Comparison of ENCODE assay signal across 8 cellular contexts in genomic region chr22:50756949-50757491, GRCh38. TPM values are rescaled to one million over a fixed set of nuclear protein-coding genes. Genes with fewer than 3 reads are reported as not detected.
DNase-seq lines count a peak whose midpoint lies in the region; ATAC-seq and TF ChIP-seq lines count a peak whose summit lies in the region.
"Not testable (repeated sequence)": the region's sequence is repeated elsewhere in the genome, so short reads cannot be mapped to it uniquely, and the experiment has no call there.

No MANE protein-coding gene starts in this region.

- RAD21 ChIA-PET in HCT116 (lab: Charles Lee; ENCODE audit: low non-redundant PET in 1 of 2, low total read pairs in 2 of 2, uncharacterized antibody in 2 of 2, unreplicated experiment in 2 of 2), result not testable (repeated sequence)

- CTCF ChIA-PET in AG04449 (lab: Yijun Ruan, JAX) (interaction anchor here (1.0 to 1.1 kb wide), 2 partner anchors 16 to 23 kb away, joined by 3 read pairs; no protein-coding TSS in a partner anchor), HCT116 (lab: Charles Lee) (interaction anchor here (1.7 kb wide), 1 partner anchor 18 kb away, joined by 8 read pairs; no protein-coding TSS in a partner anchor)

- BruUV-seq in HCT116 (replicated peaks; lab: Mats Ljungman, UMichigan), result TSS peak; percentile 69

- TF ChIP-seq CTCF in AG04449 (IDR thresholded peaks at IDR 0.05; ENCODE audit: insufficient read depth, low read length, missing control alignments); foreskin fibroblast (IDR thresholded peaks at IDR 0.05; ENCODE audit: low read depth, low read length): not testable (repeated sequence)
- TF ChIP-seq CTCF in HCT116 (IDR thresholded peaks at IDR 0.05 in 2 of 3, conservative IDR thresholded peaks at IDR 0.05 in 1 of 3; ENCODE audit: borderline replicate concordance in 1 of 3, insufficient read depth in 1 of 3, low read depth in 2 of 3, low read length in 2 of 3) (peak in 2 of 3 experiments; percentile 11 to 29; a peak in 1 of 6 replicates), adrenal gland (IDR thresholded peaks at IDR 0.05) (peak in 3 of 6 experiments; percentile 13 to 40 (median 31))

- ATAC-seq in HCT116, result peak; percentile 67

- TF ChIP-seq POLR2A in HCT116 (IDR thresholded peaks at IDR 0.05; ENCODE audit: borderline replicate concordance, extremely low read depth, insufficient read depth, insufficient read length); adrenal gland (IDR thresholded peaks at IDR 0.05): not testable (repeated sequence)

- peak overlapping the region; percentile 58 for H3K4me3 ChIP-seq in AG04449 (ENCODE audit: low read depth, low read length)
- H3K4me3 ChIP-seq in HCT116 (replicated peaks in 1 of 2; ENCODE audit: low read depth in 1 of 2, low read length in 2 of 2), result peak overlapping the region; percentile 48 to 56
- H3K4me3 ChIP-seq in adrenal gland, result peak overlapping the region in 2 of 4 donors; percentile 55 to 57
- peak overlapping the region; percentile 47 to 64 for H3K4me3 ChIP-seq in foreskin fibroblast (ENCODE audit: low read depth in 1 of 2, low read length in 2 of 2)
- peak overlapping the region; percentile 44 to 59 for H3K4me3 ChIP-seq in muscle layer of duodenum (ENCODE audit: low read depth in 1 of 2, low read length in 2 of 2)

- H3K9me3 ChIP-seq in HCT116 (ENCODE audit: control insufficient read depth in 1 of 2, insufficient read depth in 1 of 2, low read depth in 1 of 2, low read length in 2 of 2); adrenal gland (replicated peaks in 1 of 3); muscle layer of duodenum (ENCODE audit: control insufficient read depth in 1 of 2, low read length in 2 of 2): not testable (repeated sequence)

- H3K79me2 ChIP-seq in HCT116 (ENCODE audit: insufficient read depth, low read length), result not testable (repeated sequence)

- DNase-seq in AG04449 (ENCODE audit: low read depth, low spot score), result not testable (repeated sequence)
- DNase-seq in HCT116 (ENCODE audit: low read depth, low spot score), result peak; percentile 18
- DNase-seq in NOMO-1 (lab: John Stamatoyannopoulos, UW; ENCODE audit: unreplicated experiment in 2 of 2), result peak; percentile 41 to 55
- DNase-seq in activated CD4-positive, alpha-beta T cell treated with anti-CD3 and anti-CD28 coated beads for 24 hours (ENCODE audit: low read depth in 2 of 2), result peak; percentile 14 to 22
- DNase-seq in adrenal gland, result peak in 4 of 7 donors; percentile 28 to 71 (median 44)
- peak; percentile 28 to 58 for DNase-seq in foreskin fibroblast
- peak; percentile 55 for DNase-seq in stimulated activated CD4-positive, alpha-beta T cell treated with anti-CD3 and anti-CD28 coated beads, Interleukin-4, amount 100 ng/mL, for 24 hours

- intact Hi-C loops in HCT116 (cut with micrococcal nuclease); adrenal gland (cut with DNase I): not testable (repeated sequence)

- peak overlapping the region; percentile 95 for H2AFZ ChIP-seq in HCT116 (ENCODE audit: low read depth, low read length, poor library complexity, severe bottlenecking)

- 0 out of 2 replicates have a peak, but pooled peaks have one; percentile 11 for TF ChIP-seq RAD21 in HCT116 (IDR thresholded peaks at IDR 0.05; ENCODE audit: low read depth)

- H3K36me3 ChIP-seq in HCT116 (ENCODE audit: control insufficient read depth in 1 of 2, insufficient read depth in 2 of 2, low read length in 2 of 2); adrenal gland (replicated peaks in 1 of 2); muscle layer of duodenum (ENCODE audit: control insufficient read depth in 1 of 2, insufficient read depth in 2 of 2, low read length in 2 of 2): not testable (repeated sequence)

- POLR2A ChIA-PET in AG04449 (lab: Yijun Ruan, JAX); HCT116 (lab: Charles Lee): not testable (repeated sequence)

- H3K4me2 ChIP-seq in HCT116 (ENCODE audit: low read length), result peak overlapping the region; percentile 88

- WGBS in adrenal gland, 4 donors, result 10 to 39% (median 15%) methylated on average over 13 to 24 of the region's 24 CpGs

- H3K9ac ChIP-seq in HCT116 (ENCODE audit: low read length), result peak overlapping the region; percentile 35

- not testable (repeated sequence) for H3K4me1 ChIP-seq in HCT116 (ENCODE audit: control insufficient read depth in 1 of 2, insufficient read depth in 2 of 2, low read length in 2 of 2); adrenal gland (replicated peaks in 1 of 2); muscle layer of duodenum (ENCODE audit: control insufficient read depth in 1 of 2, insufficient read depth in 2 of 2, low read length in 2 of 2)

- not testable (repeated sequence) for H3K9me2 ChIP-seq in HCT116 (ENCODE audit: insufficient read depth)

- H3K27me3 ChIP-seq in HCT116 (ENCODE audit: insufficient read depth, low read length); adrenal gland; muscle layer of duodenum (ENCODE audit: low read depth, low read length): not testable (repeated sequence)

- H3K27ac ChIP-seq in HCT116 (ENCODE audit: low read depth, low read length) (peak overlapping the region; percentile 53), adrenal gland (peak overlapping the region in 1 of 5 donors; percentile 45)
- not testable (repeated sequence) for H3K27ac ChIP-seq in muscle layer of duodenum (ENCODE audit: low read length)

- not testable (repeated sequence) for H4K20me1 ChIP-seq in HCT116 (ENCODE audit: insufficient read depth)

TF ChIP-seq in HCT116, 20 proteins besides CTCF, POLR2A, EP300 and RAD21:
- peak; percentile 46; the same call in 1 of the 2 replicates for TF ChIP-seq MAX (IDR thresholded peaks at IDR 0.05)

RNA-seq across cellular contexts. Expression of gene ACR, which starts 19.0 kb away (rescaled TPM):
- 1.5 TPM for total RNA-seq in HCT116 (2021; ENCODE audit: unreplicated experiment)
- 1.1 and 1.2 TPM in 2 replicates for polyA plus RNA-seq in HCT116 (2012)
- 1 to 10 TPM in 1 of 8 donors, under 1 TPM in 4, not detected in 3; 0.28 to 1.3 (median 0.46) TPM for total RNA-seq in adrenal gland
- polyA plus RNA-seq in adrenal gland, result 1 to 10 TPM in 1 of 3 donors, under 1 TPM in 2; 0.13 to 1.5 (median 0.61) TPM

RNA-seq across cellular contexts. Expression of gene RABL2B, which starts 26.4 kb away (rescaled TPM):
- 36.7 TPM for total RNA-seq in HCT116 (2021; ENCODE audit: unreplicated experiment)
- 23.5 and 23.7 TPM in 2 replicates for polyA plus RNA-seq in HCT116 (2012)
- 10 to 100 TPM; 10.1 to 31.5 (median 15.8) TPM for total RNA-seq in adrenal gland
- 10 to 100 TPM; 16.7 to 33.9 (median 18.8) TPM for polyA plus RNA-seq in adrenal gland
